Comparison of ENCODE assay signal across 20 cellular contexts in genomic region chr14:68596701-68597100, GRCh38.
DNase-seq lines count a peak whose midpoint lies in the region; ATAC-seq and TF ChIP-seq lines count a peak whose summit lies in the region.
"Had no signal": no experiment of that assay in that cellular context is flagged by ENCODE, and none has a peak within 500 bp of the region (broad histone marks: within the 10 kb centered on the region; RNA-seq: fewer than 3 reads in every experiment).

No MANE protein-coding gene starts in this region.

- H3K36me3 ChIP-seq in neutrophil (no peaks in the 10 kb centered on the region), transverse colon (no peaks in the 10 kb centered on the region)
- H3K36me3 ChIP-seq: upper lobe of left lung had no signal

- DNase-seq in NCI-H524 treated with DMSO at 0.1 percent for 48 hours (lab: John Stamatoyannopoulos, UW), result peak; percentile 53
- no peak for DNase-seq in transverse colon
- DNase-seq in stimulated activated naive B cell treated with anti-CD40 and anti-IgM and Interleukin-4, amounts not matched to agents 10 μg/mL and 1 μg/mL and 100 μg/mL, for 72 hours, result no peak
- DNase-seq: activated CD4-positive, alpha-beta T cell treated with anti-CD3 and anti-CD28 coated beads, Interleukin-2, amount 50 U/mL, for 48 hours; activated CD8-positive, alpha-beta memory T cell treated with anti-CD3 and anti-CD28 coated beads, Interleukin-2, amount 50 U/mL, for 48 hours; activated naive CD4-positive, alpha-beta T cell treated with anti-CD3 and anti-CD28 coated beads, Interleukin-2, amount 10 ng/mL, durations not matched to agents 7 days and 5 days; effector CD8-positive, alpha-beta T cell; HFFc6; Kasumi-1; mammary epithelial cell; NCI-H510A; nucleus accumbens; T-helper 1 cell; upper lobe of left lung had no signal

- H3K27ac ChIP-seq in neutrophil, result peak overlapping the region; percentile 99
- peak overlapping the region in 3 of 4 donors; percentile 9 to 84 (median 11) for H3K27ac ChIP-seq in transverse colon
- H3K27ac ChIP-seq: HL-60 had no signal

- H3K4me3 Mint-ChIP-seq in dendritic cell treated with granulocyte-macrophage colony-stimulating factor and Interleukin-4, amounts not matched to agents 40 ng/mL and 50 ng/mL, for 4 days, result no peak overlapping the region
- no peak overlapping the region for H3K4me3 Mint-ChIP-seq in stimulated activated naive B cell treated with anti-CD40 and anti-IgM and Interleukin-4, amounts not matched to agents 10 μg/mL and 1 μg/mL and 100 μg/mL, for 72 hours
- H3K4me3 Mint-ChIP-seq: activated naive CD4-positive, alpha-beta T cell treated with anti-CD3 and anti-CD28 coated beads, Interleukin-2, amount 10 ng/mL, durations not matched to agents 7 days and 5 days; HFFc6 had no signal

- intact Hi-C loops in dendritic cell treated with granulocyte-macrophage colony-stimulating factor and Interleukin-4, amounts not matched to agents 40 ng/mL and 50 ng/mL, for 4 days (cut with micrococcal nuclease), result loop anchor here (5.0 kb wide), 1 partner anchor 86 kb away; no protein-coding TSS in a partner anchor
- intact Hi-C loops in transverse colon (cut with DNase I; ENCODE audit: low total_unique reads), result no loop called here

- H3K4me1 Mint-ChIP-seq in dendritic cell treated with granulocyte-macrophage colony-stimulating factor and Interleukin-4, amounts not matched to agents 40 ng/mL and 50 ng/mL, for 4 days (ENCODE audit: low read depth), result peaks cover 73% of the 10 kb centered on the region
- H3K4me1 Mint-ChIP-seq in stimulated activated naive B cell treated with anti-CD40 and anti-IgM and Interleukin-4, amounts not matched to agents 10 μg/mL and 1 μg/mL and 100 μg/mL, for 72 hours, result peaks cover 29 to 44% of the 10 kb centered on the region in 2 donors

- no peaks in the 10 kb centered on the region for H3K9me3 Mint-ChIP-seq in dendritic cell treated with granulocyte-macrophage colony-stimulating factor and Interleukin-4, amounts not matched to agents 40 ng/mL and 50 ng/mL, for 4 days
- peaks cover 0 to 2% of the 10 kb centered on the region in 2 donors for H3K9me3 Mint-ChIP-seq in stimulated activated naive B cell treated with anti-CD40 and anti-IgM and Interleukin-4, amounts not matched to agents 10 μg/mL and 1 μg/mL and 100 μg/mL, for 72 hours
- H3K9me3 Mint-ChIP-seq: activated naive CD4-positive, alpha-beta T cell treated with anti-CD3 and anti-CD28 coated beads, Interleukin-2, amount 10 ng/mL, durations not matched to agents 7 days and 5 days; HFFc6 had no signal

- H3K27ac Mint-ChIP-seq in dendritic cell treated with granulocyte-macrophage colony-stimulating factor and Interleukin-4, amounts not matched to agents 40 ng/mL and 50 ng/mL, for 4 days, result peak overlapping the region; percentile 96
- H3K27ac Mint-ChIP-seq in stimulated activated naive B cell treated with anti-CD40 and anti-IgM and Interleukin-4, amounts not matched to agents 10 μg/mL and 1 μg/mL and 100 μg/mL, for 72 hours, result no peak overlapping the region
- H3K27ac Mint-ChIP-seq: activated naive CD4-positive, alpha-beta T cell treated with anti-CD3 and anti-CD28 coated beads, Interleukin-2, amount 10 ng/mL, durations not matched to agents 7 days and 5 days; HFFc6 had no signal

- in situ Hi-C loops in transverse colon (cut with MboI; ENCODE audit: low pct_ligation_motif_present in 1 of 4, low pct_unique_long_range_greater_than_20kb in 1 of 4, low sequenced_read_pairs in 3 of 4), result no loop called here

- H3K27me3 ChIP-seq in neutrophil, result no peaks in the 10 kb centered on the region
- no peaks in the 10 kb centered on the region for H3K27me3 ChIP-seq in transverse colon
- H3K27me3 ChIP-seq: upper lobe of left lung had no signal

- H3K9me3 ChIP-seq in neutrophil (no peaks in the 10 kb centered on the region), transverse colon (no peaks in the 10 kb centered on the region)
- H3K9me3 ChIP-seq: upper lobe of left lung had no signal

- H3K4me1 ChIP-seq in neutrophil (ENCODE audit: control insufficient read depth in 1 of 2, insufficient read depth in 1 of 2, low read depth in 1 of 2, low read length in 1 of 2), result peaks cover 72 to 78% of the 10 kb centered on the region in 2 experiments
- H3K4me1 ChIP-seq in transverse colon, result peaks cover 17 to 34% (median 25%) of the 10 kb centered on the region in 4 donors

- TF ChIP-seq POLR2A in transverse colon (IDR thresholded peaks at IDR 0.05), result no peak

- no peak overlapping the region for H3K4me3 ChIP-seq in neutrophil (ENCODE audit: low read depth in 1 of 2, low read length in 1 of 2)
- no peak overlapping the region for H3K4me3 ChIP-seq in transverse colon
- H3K4me3 ChIP-seq: skin epidermis, upper lobe of left lung had no signal

- WGBS in transverse colon (ENCODE audit: low coverage in 1 of 2), 2 donors, result 82% methylated on average over 10 of the region's 10 CpGs; no CpG with 5 or more reads in 1 of the 2 donors

- no peak for ATAC-seq in GM19452 (IDR thresholded peaks at IDR 0.05; ENCODE audit: unreplicated experiment)
- no peak for ATAC-seq in GM18858 (IDR thresholded peaks at IDR 0.05; ENCODE audit: unreplicated experiment)
- no peak for ATAC-seq in stimulated activated naive B cell treated with anti-CD40 and anti-IgM and Interleukin-4, amounts not matched to agents 10 μg/mL and 1 μg/mL and 100 μg/mL, for 72 hours (replicated peaks)

- H3K36me3 Mint-ChIP-seq in dendritic cell treated with granulocyte-macrophage colony-stimulating factor and Interleukin-4, amounts not matched to agents 40 ng/mL and 50 ng/mL, for 4 days (ENCODE audit: low read depth), result no peaks in the 10 kb centered on the region
- H3K36me3 Mint-ChIP-seq in stimulated activated naive B cell treated with anti-CD40 and anti-IgM and Interleukin-4, amounts not matched to agents 10 μg/mL and 1 μg/mL and 100 μg/mL, for 72 hours, result peaks cover 3 to 5% of the 10 kb centered on the region in 2 donors
- H3K36me3 Mint-ChIP-seq: activated naive CD4-positive, alpha-beta T cell treated with anti-CD3 and anti-CD28 coated beads, Interleukin-2, amount 10 ng/mL, durations not matched to agents 7 days and 5 days had no signal

- TF ChIP-seq CTCF in neutrophil (IDR thresholded peaks at IDR 0.05) (no peak), transverse colon (IDR thresholded peaks at IDR 0.05) (no peak)

- no peaks in the 10 kb centered on the region for H3K27me3 Mint-ChIP-seq in dendritic cell treated with granulocyte-macrophage colony-stimulating factor and Interleukin-4, amounts not matched to agents 40 ng/mL and 50 ng/mL, for 4 days
- H3K27me3 Mint-ChIP-seq in stimulated activated naive B cell treated with anti-CD40 and anti-IgM and Interleukin-4, amounts not matched to agents 10 μg/mL and 1 μg/mL and 100 μg/mL, for 72 hours, result peaks cover 0 to 9% of the 10 kb centered on the region in 2 donors

- TF ChIP-seq EP300 in transverse colon (IDR thresholded peaks at IDR 0.05; ENCODE audit: low read depth), result no peak
